ENCODE assay signal across 9 cellular contexts in genomic region chr1:207619833-207620572, GRCh38. TPM values are rescaled to one million over a fixed set of nuclear protein-coding genes. Genes with fewer than 3 reads are reported as not detected.
A peak's percentile ranks its signal among the peaks of the same experiment; 100 is the strongest.
DNase-seq lines count a peak whose midpoint lies in the region; ATAC-seq, FAIRE-seq and TF ChIP-seq lines count a peak whose summit lies in the region.
"Had no signal": no experiment of that assay in that cellular context is flagged by ENCODE, and none has a peak within 500 bp of the region (broad histone marks: within the 10 kb centered on the region; RNA-seq: fewer than 3 reads in every experiment).

No MANE protein-coding gene starts in this region.

- H3K9me3 ChIP-seq in CD4-positive, alpha-beta T cell (ENCODE audit: control insufficient read depth, low read length): no peaks in the 10 kb centered on the region

- POLR2A ChIA-PET in CD4-positive, alpha-beta T cell (lab: Charles Lee): no interaction called here

- peak; percentile 72 for TF ChIP-seq CTCF in CD4-positive, alpha-beta T cell (IDR thresholded peaks at IDR 0.05)
- peak; percentile 82 for TF ChIP-seq CTCF in fibroblast of villous mesenchyme (IDR thresholded peaks at IDR 0.05; ENCODE audit: insufficient read depth, low read depth, low read length)

- H3K27ac Mint-ChIP-seq in CD4-positive, alpha-beta T cell: no peak overlapping the region

- peaks cover 8% of the 10 kb centered on the region for H3K4me1 Mint-ChIP-seq in CD4-positive, alpha-beta T cell (ENCODE audit: low read depth)

- CTCF ChIA-PET in CD4-positive, alpha-beta T cell (lab: Charles Lee): interaction anchor here (0.8 to 1.7 kb wide), 5 partner anchors 9 to 178 kb away, joined by 3 to 5 read pairs (median 3); no protein-coding TSS in a partner anchor

- no peak overlapping the region for H3K4me3 ChIP-seq in fibroblast of villous mesenchyme (ENCODE audit: low read depth, low read length)

- intact Hi-C loops in CD4-positive, alpha-beta T cell (cut with DNase I, micrococcal nuclease): no loop called here

- DNase-seq in CD4-positive, alpha-beta T cell: peak in 1 of 10 experiments; percentile 2
- DNase-seq in GM18507 (ENCODE audit: extremely low spot score, insufficient read length, low read depth) (no peak), NCI-H1436 treated with DMSO at 0.1 percent for 48 hours (lab: John Stamatoyannopoulos, UW) (peak; percentile 42), fibroblast of villous mesenchyme (ENCODE audit: low read depth) (peak; percentile 55), non-pigmented ciliary epithelial cell (ENCODE audit: low read depth) (peak; percentile 14)
- no peak for DNase-seq in stimulated activated CD4-positive, alpha-beta T cell treated with anti-CD3 and anti-CD28 coated beads, Interleukin-4, amount 100 ng/mL, for 1 hour

- ATAC-seq in CD4-positive, alpha-beta T cell (ENCODE audit: poor library complexity): peak; percentile 92
- peak; percentile 77 for ATAC-seq in HG02885 (IDR thresholded peaks at IDR 0.05; ENCODE audit: poor library complexity, unreplicated experiment)

- H3K27me3 ChIP-seq in CD4-positive, alpha-beta T cell (ENCODE audit: control insufficient read depth, insufficient read depth, low read length): no peaks in the 10 kb centered on the region

- no peak overlapping the region for H3K4me3 Mint-ChIP-seq in CD4-positive, alpha-beta T cell

- no peaks in the 10 kb centered on the region for H3K36me3 Mint-ChIP-seq in CD4-positive, alpha-beta T cell (ENCODE audit: low read depth)

- H3K27me3 Mint-ChIP-seq in CD4-positive, alpha-beta T cell: peaks cover 6% of the 10 kb centered on the region

- H3K27ac ChIP-seq in CD4-positive, alpha-beta T cell (ENCODE audit: low read depth, low read length): no peak overlapping the region

- H3K9me3 Mint-ChIP-seq in CD4-positive, alpha-beta T cell: no peaks in the 10 kb centered on the region

- FAIRE-seq in GM18507 (lab: Jason Lieb, UNC) (peak; percentile 91), TTC549 (lab: Jason Lieb, UNC) (peak; percentile 77)

RNA-seq across cellular contexts. Expression of gene CR1L, which starts 24.9 kb away (rescaled TPM):
- not detected for total RNA-seq in CD4-positive, alpha-beta T cell
- total RNA-seq in fibroblast of villous mesenchyme: not detected in 2 replicates
- total RNA-seq: T-helper 2 cell treated with Interferon-gamma antibody and Interleukin-4, amounts not matched to agents 100 ng/mL and 5 ng/mL, for 36 hours had no signal

Comparison
In these comparisons a context has a peak if more than half of its experiments do, and no peak if none do; other contexts are left out.
1. DNase-seq: peak in NCI-H1436 treated with DMSO at 0.1 percent for 48 hours (single experiment), fibroblast of villous mesenchyme (single experiment) and non-pigmented ciliary epithelial cell (single experiment); none in GM18507 (single experiment) and stimulated activated CD4-positive, alpha-beta T cell treated with anti-CD3 and anti-CD28 coated beads, Interleukin-4, amount 100 ng/mL, for 1 hour (single experiment).